Comparison of ENCODE assay signal across 16 cellular contexts in genomic region chr9:106423575-106423974, GRCh38.
"Had no signal": no experiment of that assay in that cellular context is flagged by ENCODE, and none has a peak within 500 bp of the region (broad histone marks: within the 10 kb centered on the region; RNA-seq: fewer than 3 reads in every experiment).

No MANE protein-coding gene starts in this region.

- DNase-seq: effector CD8-positive, alpha-beta T cell; endodermal cell; foreskin fibroblast; gastrocnemius medialis; heart left ventricle; kidney; left lung; mesenchymal stem cell; mucosa of descending colon; naive B cell; right lobe of liver; small intestine; stimulated activated CD4-positive, alpha-beta T cell treated with anti-CD3 and anti-CD28 coated beads, Interleukin-15, amount 100 ng/mL, for 24 hours; stimulated activated CD4-positive, alpha-beta T cell treated with anti-CD3 and anti-CD28 coated beads, Interleukin-2, amount 100 ng/mL, for 48 hours; stimulated activated naive B cell treated with anti-CD40 and anti-IgM and Interleukin-4, amounts not matched to agents 10 μg/mL and 1 μg/mL and 100 μg/mL, for 72 hours; upper lobe of left lung had no signal
